ENCODE assay signal across 8 cellular contexts in the genomic region with DNA sequence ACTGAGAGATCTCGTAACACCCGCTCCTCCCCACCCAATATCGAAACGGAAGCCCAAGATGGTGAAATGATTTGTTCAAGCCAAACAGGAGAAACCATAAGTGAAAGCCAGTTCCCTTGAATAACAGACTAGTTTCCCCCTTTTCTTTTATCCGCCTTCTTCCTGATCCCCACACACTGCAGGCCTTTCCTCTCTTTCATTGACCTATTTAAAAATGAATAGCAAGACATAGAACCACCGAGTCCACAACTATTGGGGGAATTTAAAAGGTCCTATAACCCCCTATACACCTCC. TPM values are rescaled to one million over a fixed set of nuclear protein-coding genes. Genes with fewer than 3 reads are reported as not detected.
DNase-seq lines count a peak whose midpoint lies in the region; ATAC-seq and TF ChIP-seq lines count a peak whose summit lies in the region.

No MANE protein-coding gene starts in this region.

- in situ Hi-C loops in GM13977 (cut with MboI; ENCODE audit: low pct_unique_long_range_greater_than_20kb, low sequenced_read_pairs, unreplicated experiment): loop anchor here (25.0 kb wide), 1 partner anchor 540 kb away; the partner anchor contains the start of gene TEX55

- TF ChIP-seq CTCF in brain (conservative IDR thresholded peaks at IDR 0.05): no peak
- no peak for TF ChIP-seq CTCF in GM13977 (IDR thresholded peaks at IDR 0.05; ENCODE audit: extremely low read depth, insufficient read depth, missing control alignments)

- H3K4me3 ChIP-seq in mesodermal cell (ENCODE audit: extremely low read depth, insufficient read depth, low read length, poor library complexity, severe bottlenecking): peak overlapping the region; percentile 56

- H3K4me1 Mint-ChIP-seq in stimulated activated naive CD8-positive, alpha-beta T cell treated with anti-CD3 and anti-CD28 coated beads, Interleukin-15, Interleukin-2, amounts not matched to agents 100 ng/mL and 50 ng/mL, for 24 hours (ENCODE audit: low read depth): peaks cover 36% of the 10 kb centered on the region
- peaks cover 36% of the 10 kb centered on the region for H3K4me1 Mint-ChIP-seq in brain

- DNase-seq in stimulated activated naive CD8-positive, alpha-beta T cell treated with anti-CD3 and anti-CD28 coated beads, Interleukin-15, Interleukin-2, amounts not matched to agents 100 U/mL and 50 U/mL, for 24 hours: no peak
- no peak for DNase-seq in AG20443 (ENCODE audit: low spot score)
- no peak for DNase-seq in GM13977 (ENCODE audit: low spot score)
- no peak for DNase-seq in stimulated activated CD4-positive, alpha-beta T cell treated with anti-CD3 and anti-CD28 coated beads, Interleukin-15, amount 100 ng/mL, for 24 hours
- no peak for DNase-seq in NCI-H2107 treated with DMSO at 0.1 percent for 48 hours (lab: John Stamatoyannopoulos, UW; ENCODE audit: unreplicated experiment)

- H3K9me3 Mint-ChIP-seq in stimulated activated naive CD8-positive, alpha-beta T cell treated with anti-CD3 and anti-CD28 coated beads, Interleukin-15, Interleukin-2, amounts not matched to agents 100 ng/mL and 50 ng/mL, for 24 hours: no peaks in the 10 kb centered on the region
- H3K9me3 Mint-ChIP-seq in brain: peaks cover 0 to 4% (median 0%) of the 10 kb centered on the region in 5 experiments

- H3K27ac Mint-ChIP-seq in stimulated activated naive CD8-positive, alpha-beta T cell treated with anti-CD3 and anti-CD28 coated beads, Interleukin-15, Interleukin-2, amounts not matched to agents 100 ng/mL and 50 ng/mL, for 24 hours: peak overlapping the region; percentile 90
- H3K27ac Mint-ChIP-seq in brain: peak overlapping the region; percentile 85 to 98 (median 95)

- 27 to 100% methylated on average over 1 to 5 of the region's 6 CpGs for WGBS in mesodermal cell (ENCODE audit: insufficient coverage in 2 of 2), 2 experiments

- no peak overlapping the region for H3K27ac ChIP-seq in mesodermal cell (ENCODE audit: low read depth, low read length, severe bottlenecking)

- H3K27me3 Mint-ChIP-seq in stimulated activated naive CD8-positive, alpha-beta T cell treated with anti-CD3 and anti-CD28 coated beads, Interleukin-15, Interleukin-2, amounts not matched to agents 100 ng/mL and 50 ng/mL, for 24 hours: no peaks in the 10 kb centered on the region
- peaks cover 6% of the 10 kb centered on the region for H3K27me3 Mint-ChIP-seq in brain

- peak overlapping the region; percentile 98 for H3K4me3 Mint-ChIP-seq in stimulated activated naive CD8-positive, alpha-beta T cell treated with anti-CD3 and anti-CD28 coated beads, Interleukin-15, Interleukin-2, amounts not matched to agents 100 ng/mL and 50 ng/mL, for 24 hours
- H3K4me3 Mint-ChIP-seq in brain: peak overlapping the region; percentile 88 to 96 (median 92)

- peaks cover 25% of the 10 kb centered on the region for H3K36me3 ChIP-seq in mesodermal cell (ENCODE audit: control insufficient read depth, insufficient read depth, low read length)

- no peaks in the 10 kb centered on the region for H3K4me1 ChIP-seq in mesodermal cell (ENCODE audit: control insufficient read depth, insufficient read depth, low read length, poor library complexity, severe bottlenecking)

- ATAC-seq in stimulated activated naive CD8-positive, alpha-beta T cell treated with anti-CD3 and anti-CD28 coated beads, Interleukin-15, Interleukin-2, amounts not matched to agents 100 U/mL and 50 U/mL, for 24 hours: no peak

- peaks cover 21% of the 10 kb centered on the region for H3K36me3 Mint-ChIP-seq in stimulated activated naive CD8-positive, alpha-beta T cell treated with anti-CD3 and anti-CD28 coated beads, Interleukin-15, Interleukin-2, amounts not matched to agents 100 ng/mL and 50 ng/mL, for 24 hours (ENCODE audit: low read depth)
- peaks cover 26% of the 10 kb centered on the region for H3K36me3 Mint-ChIP-seq in brain

- H3K9me3 ChIP-seq in mesodermal cell (ENCODE audit: control insufficient read depth, low read length): no peaks in the 10 kb centered on the region

RNA-seq across cellular contexts. Expression of gene COX17, which starts 0.4 kb away (rescaled TPM):
- polyA plus RNA-seq in brain (ENCODE audit: insufficient read depth, low read depth, low replicate concordance): 101 TPM
- 56.3 TPM for polyA plus RNA-seq in mesodermal cell (2013, experiment 1 of 2)
- polyA plus RNA-seq in mesodermal cell (2013, experiment 2 of 2): 65.1 TPM

RNA-seq across cellular contexts. Expression of gene POPDC2, which starts 17.2 kb away (rescaled TPM):
- polyA plus RNA-seq in brain (ENCODE audit: insufficient read depth, low read depth, low replicate concordance): 1.6 TPM
- polyA plus RNA-seq in mesodermal cell (2013, experiment 1 of 2): 1.5 TPM
- 1.1 TPM for polyA plus RNA-seq in mesodermal cell (2013, experiment 2 of 2)

RNA-seq across cellular contexts. Expression of gene CFAP91, which starts 25.2 kb away (rescaled TPM):
- 2.1 TPM for polyA plus RNA-seq in brain (ENCODE audit: insufficient read depth, low read depth, low replicate concordance)
- 2.8 TPM for polyA plus RNA-seq in mesodermal cell (2013, experiment 1 of 2)
- polyA plus RNA-seq in mesodermal cell (2013, experiment 2 of 2): 1.5 TPM
